In the genomic region with DNA sequence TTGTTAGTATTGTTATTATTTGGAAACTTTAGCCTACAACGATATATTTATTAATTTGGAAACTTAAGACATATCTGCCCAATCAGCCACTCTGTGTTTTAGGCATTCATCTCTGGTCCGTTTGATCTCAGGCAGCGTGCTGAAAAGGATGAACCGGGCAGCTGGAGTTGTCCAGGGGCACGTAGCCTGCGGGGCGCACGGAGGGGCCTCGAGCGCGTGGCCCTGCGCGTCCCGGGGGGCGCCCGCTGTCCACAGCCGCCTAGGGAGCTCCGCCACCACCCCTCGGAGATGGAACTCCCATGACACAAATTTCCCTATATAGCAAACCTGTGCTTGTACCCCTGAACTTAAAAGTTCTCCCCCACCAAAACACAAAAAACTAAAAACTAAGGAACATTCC, we compare ENCODE assay signal across 10 cellular contexts. TPM values are rescaled to one million over a fixed set of nuclear protein-coding genes. Genes with fewer than 3 reads are reported as not detected.
DNase-seq lines count a peak whose midpoint lies in the region; ATAC-seq, FAIRE-seq and TF ChIP-seq lines count a peak whose summit lies in the region.
"Had no signal": no experiment of that assay in that cellular context is flagged by ENCODE, and none has a peak within 500 bp of the region (broad histone marks: within the 10 kb centered on the region; RNA-seq: fewer than 3 reads in every experiment).

No MANE protein-coding gene starts in this region.

- H2BK12ac ChIP-seq in H1 (ENCODE audit: low read depth, low read length): no peak overlapping the region

- H3K27me3 Mint-ChIP-seq in CD8-positive, alpha-beta memory T cell: peaks cover under 1 to 6% of the 10 kb centered on the region in 2 donors

- no peak overlapping the region for H2BK120ac ChIP-seq in H1 (replicated peaks; ENCODE audit: low read depth, low read length)

- ATAC-seq in GM18909 (IDR thresholded peaks at IDR 0.05; ENCODE audit: poor library complexity, unreplicated experiment) (no peak), foreskin keratinocyte (no peak)

- TF ChIP-seq CTCF in NB4 (IDR thresholded peaks at IDR 0.05; ENCODE audit: low read depth, low read length): no peak
- TF ChIP-seq CTCF in H1 (IDR thresholded peaks at IDR 0.05; ENCODE audit: control extremely low read depth in 1 of 3, insufficient read depth in 1 of 3, low read depth in 1 of 3, low read length in 3 of 3): no peak
- no peak for TF ChIP-seq CTCF in neutrophil (IDR thresholded peaks at IDR 0.05)
- TF ChIP-seq CTCF in foreskin keratinocyte (conservative IDR thresholded peaks at IDR 0.05): no peak

- WGBS in H1 (ENCODE audit: extremely low coverage in 1 of 2, insufficient coverage in 1 of 2, insufficient read length in 1 of 2, insufficient replicate concordance in 2 of 2, low coverage in 1 of 2, low lambda C conversion rate in 2 of 2, missing lambda C conversion rate in 1 of 2), 2 experiments: 71% methylated on average over 16 of the region's 19 CpGs; no CpG with 5 or more reads in 1 of the 2 experiments

- H3K27ac ChIP-seq in CD8-positive, alpha-beta memory T cell (ENCODE audit: low read depth, low read length): no peak overlapping the region
- H3K27ac ChIP-seq in H1 (ENCODE audit: low read depth, low read length) (no peak overlapping the region), neutrophil (no peak overlapping the region), foreskin keratinocyte (no peak overlapping the region)
- H3K27ac ChIP-seq: adrenal gland, uterus had no signal

- no peak for TF ChIP-seq RAD21 in H1 (IDR thresholded peaks at IDR 0.05 in 1 of 2, conservative IDR thresholded peaks at IDR 0.05 in 1 of 2; ENCODE audit: low read depth in 2 of 2, low read length in 2 of 2)

- no peak overlapping the region for H4K91ac ChIP-seq in H1 (replicated peaks; ENCODE audit: insufficient read length, low read length)

- peak overlapping the region; percentile 48 to 86 (median 68) for H3K4me3 Mint-ChIP-seq in CD8-positive, alpha-beta memory T cell

- H3K4me1 Mint-ChIP-seq in CD8-positive, alpha-beta memory T cell: peaks cover 4 to 18% (median 11%) of the 10 kb centered on the region in 3 donors

- no peaks in the 10 kb centered on the region for H3K79me1 ChIP-seq in H1 (ENCODE audit: low read depth, low read length)

- H4K8ac ChIP-seq in H1 (ENCODE audit: extremely low read depth, insufficient read depth, low read length): peak overlapping the region; percentile 87; the same call in 1 of the 2 replicates

- FAIRE-seq in H1 (lab: Jason Lieb, UNC): no peak

- peak overlapping the region; percentile 91; the same call in 1 of the 2 replicates for H2AFZ ChIP-seq in H1 (ENCODE audit: low read length)

- no peak overlapping the region for H3K23ac ChIP-seq in H1 (ENCODE audit: insufficient read length)

- H2BK20ac ChIP-seq in H1 (ENCODE audit: low read length): no peak overlapping the region

- no peaks in the 10 kb centered on the region for H3K9me3 ChIP-seq in CD8-positive, alpha-beta memory T cell (ENCODE audit: low read length)
- H3K9me3 ChIP-seq in H1 (ENCODE audit: insufficient read depth in 2 of 2, low read depth in 1 of 2, low read length in 1 of 2) (no peaks in the 10 kb centered on the region), neutrophil (no peaks in the 10 kb centered on the region)
- H3K9me3 ChIP-seq: adrenal gland, uterus had no signal

- no peaks in the 10 kb centered on the region for H3K36me3 Mint-ChIP-seq in CD8-positive, alpha-beta memory T cell

- no peak overlapping the region for H2BK5ac ChIP-seq in H1 (ENCODE audit: low read depth, low read length)

- H3K23me2 ChIP-seq in H1 (ENCODE audit: low read depth, low read length): peaks cover 6% of the 10 kb centered on the region; the same call in 1 of the 2 replicates

- H3K4ac ChIP-seq in H1 (replicated peaks; ENCODE audit: insufficient read length, low read depth, low read length): no peak overlapping the region

- POLR2A ChIA-PET in CD8-positive, alpha-beta memory T cell (lab: Charles Lee): interaction anchor here (0.6 kb wide), 1 partner anchor 74 kb away, joined by 5 read pairs; no protein-coding TSS in a partner anchor
- POLR2A ChIA-PET in H1 (lab: Charles Lee; ENCODE audit: partially characterized antibody): interaction anchor here (1.3 kb wide), 1 partner anchor 24 kb away, joined by 3 read pairs; no protein-coding TSS in a partner anchor

- CTCF ChIA-PET in CD8-positive, alpha-beta memory T cell (lab: Charles Lee): interaction anchor here (0.7 to 3.2 kb wide), 24 partner anchors 10 to 244 kb away, joined by 3 to 16 read pairs (median 4); a partner anchor contains a TSS
- CTCF ChIA-PET in H1 (lab: Charles Lee; ENCODE audit: partially characterized antibody): interaction anchor here (0.7 to 2.1 kb wide), 18 partner anchors 12 to 139 kb away, joined by 3 to 9 read pairs (median 4); a partner anchor contains a TSS

- peak overlapping the region in 1 of 8 donors; percentile 45 for H3K27ac Mint-ChIP-seq in CD8-positive, alpha-beta memory T cell

- no peaks in the 10 kb centered on the region for H3K27me3 ChIP-seq in CD8-positive, alpha-beta memory T cell (ENCODE audit: insufficient read depth, low read length, poor library complexity, severe bottlenecking)
- H3K27me3 ChIP-seq in H1 (replicated peaks in 1 of 4; ENCODE audit: control insufficient read depth in 3 of 4, extremely low read depth in 1 of 4, insufficient read depth in 3 of 4, low read length in 3 of 4): peaks cover 0 to 8% (median 2%) of the 10 kb centered on the region in 4 experiments; a peak in 3 of 7 replicates
- peaks cover 20% of the 10 kb centered on the region for H3K27me3 ChIP-seq in neutrophil
- no peaks in the 10 kb centered on the region for H3K27me3 ChIP-seq in foreskin keratinocyte
- H3K27me3 ChIP-seq: uterus had no signal

- H4K5ac ChIP-seq in H1 (ENCODE audit: insufficient read length, low read depth, low read length): no peak overlapping the region

- peaks cover 4% of the 10 kb centered on the region for H3K4me1 ChIP-seq in CD8-positive, alpha-beta memory T cell (ENCODE audit: insufficient read depth, low read length)
- H3K4me1 ChIP-seq in H1 (replicated peaks in 1 of 4; ENCODE audit: control insufficient read depth in 3 of 4, insufficient read depth in 4 of 4, low read length in 3 of 4) (peaks cover 0 to 4% (median under 1%) of the 10 kb centered on the region in 4 experiments; a peak in 3 of 7 replicates), neutrophil (ENCODE audit: control insufficient read depth in 1 of 2, insufficient read depth in 1 of 2, low read depth in 1 of 2, low read length in 1 of 2) (peaks cover 6 to 10% of the 10 kb centered on the region in 2 experiments), foreskin keratinocyte (no peaks in the 10 kb centered on the region)

- H3K9ac ChIP-seq in H1 (replicated peaks in 1 of 4; ENCODE audit: extremely low read depth in 1 of 4, low read depth in 3 of 4, low read length in 3 of 4): no peak overlapping the region

- no peaks in the 10 kb centered on the region for H3K79me2 ChIP-seq in H1 (ENCODE audit: control insufficient read depth in 1 of 2, insufficient read depth in 2 of 2, low read length in 2 of 2)

- no peak overlapping the region for H3K14ac ChIP-seq in H1 (ENCODE audit: insufficient read length)

- H2AK5ac ChIP-seq in H1 (ENCODE audit: low read depth, low read length): no peak overlapping the region

- no peaks in the 10 kb centered on the region for H4K20me1 ChIP-seq in H1 (replicated peaks in 1 of 2; ENCODE audit: control insufficient read depth in 1 of 2, insufficient read depth in 2 of 2, low read length in 2 of 2)

- no peak overlapping the region for H2BK15ac ChIP-seq in H1 (ENCODE audit: low read length)

- H3K9me3 Mint-ChIP-seq in CD8-positive, alpha-beta memory T cell: no peaks in the 10 kb centered on the region

- H3K18ac ChIP-seq in H1 (ENCODE audit: extremely low read depth, low read length): no peak overlapping the region

- DNase-seq in CD8-positive, alpha-beta memory T cell: no peak
- DNase-seq in NB4 (ENCODE audit: low read depth) (no peak), H1 (ENCODE audit: low read depth in 1 of 2, low spot score in 2 of 2) (no peak), C1 segment of cervical spinal cord (lab: John Stamatoyannopoulos, UW) (no peak), foreskin keratinocyte (no peak), NCI-H226 (no peak)
- DNase-seq: uterus had no signal

- TF ChIP-seq EP300 in H1 (IDR thresholded peaks at IDR 0.05; ENCODE audit: borderline replicate concordance in 1 of 2, low read depth in 2 of 2, low read length in 2 of 2): no peak

- no peaks in the 10 kb centered on the region for H3K36me3 ChIP-seq in CD8-positive, alpha-beta memory T cell (ENCODE audit: insufficient read depth, low read length)
- no peaks in the 10 kb centered on the region for H3K36me3 ChIP-seq in H1 (ENCODE audit: control insufficient read depth in 2 of 4, insufficient read depth in 4 of 4, low read length in 3 of 4)
- no peaks in the 10 kb centered on the region for H3K36me3 ChIP-seq in neutrophil
- H3K36me3 ChIP-seq: adrenal gland, uterus had no signal

- H3K56ac ChIP-seq in H1 (replicated peaks; ENCODE audit: insufficient read length, low read depth, low read length): no peak overlapping the region

- H3K4me3 ChIP-seq in CD8-positive, alpha-beta memory T cell (ENCODE audit: low read length): peak overlapping the region; percentile 79
- H3K4me3 ChIP-seq in NB4 (ENCODE audit: low read depth, low read length): peak overlapping the region; percentile 14
- H3K4me3 ChIP-seq in H1 (ENCODE audit: extremely low read depth in 1 of 4, insufficient read depth in 2 of 4, low read depth in 3 of 4, low read length in 4 of 4): peak overlapping the region; percentile 44 to 71 (median 55)
- H3K4me3 ChIP-seq in neutrophil (ENCODE audit: low read depth in 1 of 2, low read length in 1 of 2): peak overlapping the region; percentile 71 to 73
- H3K4me3 ChIP-seq: uterus had no signal

- no peak for TF ChIP-seq POLR2A in NB4 (IDR thresholded peaks at IDR 0.05; ENCODE audit: extremely low read depth, insufficient read length)
- TF ChIP-seq POLR2A in H1 (IDR thresholded peaks at IDR 0.05; ENCODE audit: control extremely low read depth in 1 of 2, low read depth in 2 of 2, low read length in 2 of 2): no peak

- H3K4me2 ChIP-seq in H1 (ENCODE audit: insufficient read depth in 1 of 2, low read depth in 2 of 2, low read length in 2 of 2): peak overlapping the region; percentile 30 to 84

TF ChIP-seq in H1, 55 proteins besides CTCF, POLR2A, EP300 and RAD21 (continues in another document):
- TF ChIP-seq SP1 (IDR thresholded peaks at IDR 0.05; ENCODE audit: low read depth, low read length): no peak

RNA-seq across cellular contexts. Expression of a gene that starts 24.3 kb away (rescaled TPM):
- 100 to 1,000 TPM; 113 to 136 TPM for total RNA-seq in CD8-positive, alpha-beta memory T cell
- polyA plus RNA-seq in CD8-positive, alpha-beta memory T cell: 0.70 TPM
- 83.3 and 85.1 TPM in 2 replicates for total RNA-seq in H1 (2021; fragmentation: NEBNext Ultra II Directional; extraction: Animal tissue kit (Norgen Biotek cat#: 25700))
- polyA plus RNA-seq in H1 (2011; rRNA removed) (13.0 and 15.8 TPM in 2 replicates), foreskin keratinocyte (11.9 and 17.4 TPM in 2 replicates)
- 16.1 TPM for polyA plus RNA-seq in H1 (2011; cell fraction: cytosol; rRNA removed)
- polyA plus RNA-seq in H1 (2011; cell fraction: nucleus; rRNA removed): 49.0 TPM
- 30.5 to 46.1 TPM (median 38.1 TPM) in 4 replicates for polyA plus RNA-seq in H1 (2012, experiment 1 of 2)
- 2.3 TPM for polyA plus RNA-seq in H1 (2012, experiment 2 of 2)
- 51.4 TPM for polyA plus RNA-seq in H1 (2013, experiment 1 of 2)
- polyA plus RNA-seq in H1 (2013, experiment 2 of 2): 46.2 TPM
- 23.9 and 34.5 TPM in 2 replicates for polyA minus RNA-seq in H1 (2011; rRNA and poly(A)+ RNA removed)
- polyA minus RNA-seq in H1 (2011; cell fraction: cytosol; rRNA and poly(A)+ RNA removed): 30.2 TPM
- polyA minus RNA-seq in H1 (2011; cell fraction: nucleus; rRNA and poly(A)+ RNA removed): 70.5 TPM
- total RNA-seq in foreskin keratinocyte: 72.8 and 102 TPM in 2 replicates

Comparison
In these comparisons a context has a peak if more than half of its experiments do, and no peak if none do; other contexts are left out.
1. H3K4me3 ChIP-seq: peak in every context shown above with its lines; median percentile 79 in CD8-positive, alpha-beta memory T cell; 72 in neutrophil; 55 in H1; 14 in NB4.